In genomic region chr12:39990122-39991101, GRCh38 we compare ENCODE assay signal across 8 cellular contexts.
DNase-seq lines count a peak whose midpoint lies in the region; ATAC-seq and TF ChIP-seq lines count a peak whose summit lies in the region.

No MANE protein-coding gene starts in this region.

- CTCF ChIA-PET in GM10248 (lab: Yijun Ruan, JAX) = interaction anchor here (0.6 to 5.9 kb wide), 26 partner anchors 10 to 534 kb away, joined by 3 to 49 read pairs (median 4); no protein-coding TSS in a partner anchor

- intact Hi-C loops in breast epithelium (cut with DNase I; ENCODE audit: low total_unique reads) (no loop called here), right lobe of liver (cut with DNase I) (no loop called here)

- ATAC-seq in GM21529 (IDR thresholded peaks at IDR 0.05; ENCODE audit: unreplicated experiment) (peak; percentile 97), right lobe of liver (peak; percentile 96 to 98 (median 97)), GM21447 (IDR thresholded peaks at IDR 0.05; ENCODE audit: unreplicated experiment) (no peak)

- H3K9me3 ChIP-seq in breast epithelium (no peaks in the 10 kb centered on the region), right lobe of liver (no peaks in the 10 kb centered on the region)

- WGBS in right lobe of liver (ENCODE audit: insufficient coverage, low coverage, low lambda C conversion rate, missing lambda C conversion rate) = 55% methylated on average over 4 of the region's 4 CpGs

- H3K36me3 ChIP-seq in breast epithelium (no peaks in the 10 kb centered on the region), right lobe of liver (no peaks in the 10 kb centered on the region)

- H3K4me1 ChIP-seq in breast epithelium (no peaks in the 10 kb centered on the region), right lobe of liver (peaks cover 0 to 3% (median 0%) of the 10 kb centered on the region in 4 donors)

- H3K4me3 ChIP-seq in breast epithelium = no peak overlapping the region
- no peak overlapping the region for H3K4me3 ChIP-seq in right lobe of liver

- POLR2A ChIA-PET in GM10248 (lab: Yijun Ruan, JAX) = no interaction called here

- H3K27me3 ChIP-seq in breast epithelium (no peaks in the 10 kb centered on the region), right lobe of liver (no peaks in the 10 kb centered on the region)

- TF ChIP-seq CTCF in GM10248 (IDR thresholded peaks at IDR 0.05; ENCODE audit: control extremely low read depth, extremely low read depth, low read depth, missing control alignments) (peak; percentile 88), VCaP (conservative IDR thresholded peaks at IDR 0.05) (peak; percentile 96), breast epithelium (IDR thresholded peaks at IDR 0.05) (peak; percentile 66 to 81 (median 69)), right lobe of liver (IDR thresholded peaks at IDR 0.05) (peak; percentile 74 to 86 (median 84))

- TF ChIP-seq POLR2A in breast epithelium (IDR thresholded peaks at IDR 0.05) (no peak), right lobe of liver (IDR thresholded peaks at IDR 0.05) (no peak)

- DNase-seq in GM10248 (ENCODE audit: extremely low spot score) (peak; percentile 42), HUDEP-2 (lab: John Stamatoyannopoulos, UW; ENCODE audit: unreplicated experiment in 76 of 76) (peak in 46 of 76 experiments; percentile 0 to 47 (median 18)), breast epithelium (ENCODE audit: low spot score in 2 of 2) (peak in 1 of 2 donors; percentile 60), right lobe of liver (peak; percentile 48 to 60 (median 58))
- peak; percentile 35 for DNase-seq in stimulated activated CD8-positive, alpha-beta memory T cell treated with anti-CD3 and anti-CD28 coated beads, Interleukin-15, amount 100 ng/mL, for 1 hour (ENCODE audit: low read depth)

- H3K27ac ChIP-seq in VCaP (no peak overlapping the region), breast epithelium (peak overlapping the region in 1 of 2 donors; percentile 50), right lobe of liver (no peak overlapping the region)
